In the genomic region with DNA sequence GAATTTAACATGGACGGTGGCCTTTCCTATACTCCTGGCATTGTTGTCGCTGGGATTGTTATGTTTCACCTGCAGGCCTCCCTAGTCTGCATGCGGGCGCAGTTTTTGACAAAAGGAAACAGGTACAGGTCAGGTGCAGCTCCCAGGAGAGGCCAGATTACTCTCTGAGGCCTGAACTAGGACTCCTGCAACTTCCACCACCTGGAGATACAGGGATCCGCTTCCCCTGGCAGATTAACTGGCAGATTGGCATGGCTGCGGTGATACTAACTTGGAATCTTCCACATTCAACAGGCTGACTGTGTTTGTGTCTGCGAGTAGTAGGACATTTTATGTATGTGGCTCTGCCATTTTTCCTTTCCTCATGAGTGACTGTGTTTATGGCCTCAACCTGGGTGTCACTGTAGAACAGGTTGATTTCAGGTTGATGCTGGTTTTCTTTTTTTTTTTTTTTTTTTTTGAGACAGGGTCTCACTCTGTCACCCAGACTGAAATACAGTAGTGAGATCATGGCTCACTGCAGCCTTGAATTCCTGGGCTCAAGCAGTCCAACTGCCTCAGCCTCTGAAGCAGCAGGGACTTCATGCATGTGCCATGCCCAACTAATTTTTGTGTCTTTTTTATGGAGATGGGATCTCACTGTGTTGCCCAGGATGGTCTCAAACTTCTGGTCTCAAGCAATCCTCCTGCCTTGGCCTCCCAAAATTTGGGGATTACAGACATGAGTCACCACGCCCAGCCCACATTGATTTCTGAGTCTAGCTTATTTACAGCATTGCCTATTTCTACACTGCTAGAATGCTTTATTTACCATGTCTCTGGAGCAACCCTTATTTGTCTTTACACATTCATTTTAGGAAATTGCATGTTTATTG, we compare ENCODE assay signal across 1 cellular context.
A peak's percentile ranks its signal among the peaks of the same experiment; 100 is the strongest.
TF ChIP-seq lines count a peak whose summit lies in the region.

No MANE protein-coding gene starts in this region.

TF ChIP-seq in HEK293, 187 proteins besides CTCF, POLR2A, EP300 and RAD21 (continued from another document):
- TF ChIP-seq, protein P1, sequence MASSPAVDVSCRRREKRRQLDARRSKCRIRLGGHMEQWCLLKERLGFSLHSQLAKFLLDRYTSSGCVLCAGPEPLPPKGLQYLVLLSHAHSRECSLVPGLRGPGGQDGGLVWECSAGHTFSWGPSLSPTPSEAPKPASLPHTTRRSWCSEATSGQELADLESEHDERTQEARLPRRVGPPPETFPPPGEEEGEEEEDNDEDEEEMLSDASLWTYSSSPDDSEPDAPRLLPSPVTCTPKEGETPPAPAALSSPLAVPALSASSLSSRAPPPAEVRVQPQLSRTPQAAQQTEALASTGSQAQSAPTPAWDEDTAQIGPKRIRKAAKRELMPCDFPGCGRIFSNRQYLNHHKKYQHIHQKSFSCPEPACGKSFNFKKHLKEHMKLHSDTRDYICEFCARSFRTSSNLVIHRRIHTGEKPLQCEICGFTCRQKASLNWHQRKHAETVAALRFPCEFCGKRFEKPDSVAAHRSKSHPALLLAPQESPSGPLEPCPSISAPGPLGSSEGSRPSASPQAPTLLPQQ (tag by site-specific recombination; IDR thresholded peaks at IDR 0.05), result no peak
- TF ChIP-seq YY1 (tag by site-specific recombination; IDR thresholded peaks at IDR 0.05) (no peak), ZFP69B (tag by site-specific recombination; IDR thresholded peaks at IDR 0.05) (no peak), ZNF132 (tag by site-specific recombination; IDR thresholded peaks at IDR 0.05; ENCODE audit: borderline replicate concordance) (no peak), KLF7 (tag by site-specific recombination; IDR thresholded peaks at IDR 0.05; ENCODE audit: borderline replicate concordance) (no peak), SCRT2 (tag by site-specific recombination; IDR thresholded peaks at IDR 0.05) (0 out of 2 replicates have a peak, but pooled peaks have one; percentile 36), SCRT1 (tag by site-specific recombination; IDR thresholded peaks at IDR 0.05; ENCODE audit: borderline replicate concordance) (0 out of 2 replicates have a peak, but pooled peaks have one; percentile 51), ZFP3 (tag by site-specific recombination; IDR thresholded peaks at IDR 0.05; ENCODE audit: low read depth) (no peak), ZNF561 (tag by site-specific recombination; IDR thresholded peaks at IDR 0.05; ENCODE audit: borderline replicate concordance) (no peak), ZNF274 (IDR thresholded peaks at IDR 0.05; ENCODE audit: low read length) (no peak), ZNF274 (tag by site-specific recombination; IDR thresholded peaks at IDR 0.05; ENCODE audit: borderline replicate concordance) (no peak)
TF ChIP-seq in HEK293: peak in this region for 3.
